In genomic region chr2:107685587-107685986, GRCh38 we compare ENCODE assay signal across 20 cellular contexts.
DNase-seq lines count a peak whose midpoint lies in the region; ATAC-seq and TF ChIP-seq lines count a peak whose summit lies in the region.
"Had no signal": no experiment of that assay in that cellular context is flagged by ENCODE, and none has a peak within 500 bp of the region (broad histone marks: within the 10 kb centered on the region; RNA-seq: fewer than 3 reads in every experiment).

No MANE protein-coding gene starts in this region.

- H3K9me3 Mint-ChIP-seq in neural progenitor cell, result no peaks in the 10 kb centered on the region
- H3K9me3 Mint-ChIP-seq: CD4-positive, alpha-beta T cell; HFFc6 had no signal

- H3K27me3 ChIP-seq in neural progenitor cell, result no peaks in the 10 kb centered on the region
- H3K27me3 ChIP-seq: BE2C; BLaER1 treated with 17β-estradiol and CSF1 and Interleukin-3, amounts not matched to agents 10 nM and 100 nM had no signal

- ATAC-seq in HG02840 (IDR thresholded peaks at IDR 0.05; ENCODE audit: low FRiP score, unreplicated experiment), result no peak
- ATAC-seq: A549 had no signal

- H3K4me2 ChIP-seq in neural progenitor cell, result peak overlapping the region; percentile 56
- H3K4me2 ChIP-seq: A549; BLaER1 treated with 17β-estradiol and CSF1 and Interleukin-3, amounts not matched to agents 10 nM and 100 nM had no signal

- no peaks in the 10 kb centered on the region for H3K79me2 ChIP-seq in neural progenitor cell (ENCODE audit: low read depth)

- peaks cover 37% of the 10 kb centered on the region for H3K4me1 Mint-ChIP-seq in neural progenitor cell
- H3K4me1 Mint-ChIP-seq: CD14-positive monocyte; CD8-positive, alpha-beta memory T cell had no signal

- H3K27ac ChIP-seq in neural progenitor cell, result peak overlapping the region; percentile 27
- H3K27ac ChIP-seq: A549; BLaER1 treated with 17β-estradiol and CSF1 and Interleukin-3, amounts not matched to agents 10 nM and 100 nM had no signal

- H3K9me3 ChIP-seq in neural progenitor cell (ENCODE audit: low read depth), result no peaks in the 10 kb centered on the region
- H3K9me3 ChIP-seq: A549, BE2C, HAP-1 had no signal

- peak overlapping the region; percentile 26 for H2AFZ ChIP-seq in neural progenitor cell (replicated peaks)

- H3K9ac ChIP-seq in neural progenitor cell, result no peak overlapping the region
- H3K9ac ChIP-seq: BLaER1 treated with 17β-estradiol and CSF1 and Interleukin-3, amounts not matched to agents 10 nM and 100 nM had no signal

- no peaks in the 10 kb centered on the region for H3K36me3 Mint-ChIP-seq in neural progenitor cell
- H3K36me3 Mint-ChIP-seq: CD14-positive monocyte; CD8-positive, alpha-beta memory T cell had no signal

- no peaks in the 10 kb centered on the region for H3K27me3 Mint-ChIP-seq in neural progenitor cell (ENCODE audit: insufficient read depth, low read depth)
- H3K27me3 Mint-ChIP-seq: CD4-positive, alpha-beta T cell; CD8-positive, alpha-beta memory T cell had no signal

- H3K27ac Mint-ChIP-seq in neural progenitor cell, result no peak overlapping the region
- H3K27ac Mint-ChIP-seq: CD14-positive monocyte; CD4-positive, alpha-beta T cell; CD8-positive, alpha-beta memory T cell; HFFc6 had no signal

- TF ChIP-seq CTCF in neural progenitor cell (IDR thresholded peaks at IDR 0.05), result no peak

- peaks cover 30% of the 10 kb centered on the region for H3K4me1 ChIP-seq in neural progenitor cell
- H3K4me1 ChIP-seq: A549; BE2C; BLaER1 treated with 17β-estradiol and CSF1 and Interleukin-3, amounts not matched to agents 10 nM and 100 nM; HAP-1 had no signal

- no peaks in the 10 kb centered on the region for H3K36me3 ChIP-seq in neural progenitor cell
- H3K36me3 ChIP-seq: BE2C; BLaER1 treated with 17β-estradiol and CSF1 and Interleukin-3, amounts not matched to agents 10 nM and 100 nM; HAP-1 had no signal

- H3K4me3 Mint-ChIP-seq in neural progenitor cell, result no peak overlapping the region
- H3K4me3 Mint-ChIP-seq: CD14-positive monocyte; CD4-positive, alpha-beta T cell; CD8-positive, alpha-beta memory T cell; HFFc6 had no signal

- DNase-seq in NCI-H1092 treated with DMSO at 0.1 percent for 48 hours (lab: John Stamatoyannopoulos, UW) (peak; percentile 3), NCI-H1092 (lab: John Stamatoyannopoulos, UW) (no peak), NCI-H69 (lab: John Stamatoyannopoulos, UW) (peak; percentile 75), neural progenitor cell (ENCODE audit: low spot score) (no peak), UCSD-AML1 (lab: John Stamatoyannopoulos, UW; ENCODE audit: unreplicated experiment) (no peak)
- DNase-seq: 8988T; ACHN; AML-193; BE2C; CD4-positive, alpha-beta T cell; CD8-positive, alpha-beta memory T cell; DMS 273 treated with DMSO at 0.1 percent for 48 hours; DND-41; GOT3; HFFc6 had no signal

- H3F3A ChIP-seq in neural progenitor cell (ENCODE audit: low read depth), result peaks cover 12% of the 10 kb centered on the region

- H3K4me3 ChIP-seq in neural progenitor cell, result peak overlapping the region; percentile 14
- H3K4me3 ChIP-seq: A549; BLaER1 treated with 17β-estradiol and CSF1 and Interleukin-3, amounts not matched to agents 10 nM and 100 nM; HAP-1 had no signal

- H4K20me1 ChIP-seq in neural progenitor cell (ENCODE audit: low read depth), result no peaks in the 10 kb centered on the region
- H4K20me1 ChIP-seq: BLaER1 treated with 17β-estradiol and CSF1 and Interleukin-3, amounts not matched to agents 10 nM and 100 nM had no signal

Comparison
In these comparisons a context has a peak if more than half of its experiments do, and no peak if none do; other contexts are left out.
1. DNase-seq: peak in NCI-H1092 treated with DMSO at 0.1 percent for 48 hours (single experiment) and NCI-H69 (single experiment); none in NCI-H1092 (single experiment), neural progenitor cell (single experiment) and UCSD-AML1 (single experiment).